In genomic region chr3:32238816-32239637, GRCh38 we compare ENCODE assay signal across 8 cellular contexts. TPM values are rescaled to one million over a fixed set of nuclear protein-coding genes. Genes with fewer than 3 reads are reported as not detected.
DNase-seq lines count a peak whose midpoint lies in the region; ATAC-seq, FAIRE-seq and TF ChIP-seq lines count a peak whose summit lies in the region.

No MANE protein-coding gene starts in this region.

- H3K4me1 ChIP-seq in body of pancreas (peaks cover 48% of the 10 kb centered on the region), iPS-18a (ENCODE audit: control insufficient read depth, low read depth, low read length) (peaks cover 10% of the 10 kb centered on the region), small intestine (ENCODE audit: control insufficient read depth in 2 of 2, insufficient read depth in 1 of 2, low read depth in 1 of 2, low read length in 1 of 2) (peaks cover 0 to 2% of the 10 kb centered on the region in 2 donors)

- ATAC-seq in HG03442 (IDR thresholded peaks at IDR 0.05; ENCODE audit: unreplicated experiment) (peak; percentile 34), body of pancreas (peak; percentile 68), GM18873 (IDR thresholded peaks at IDR 0.05; ENCODE audit: low FRiP score, unreplicated experiment) (no peak)

- FAIRE-seq in small intestine (lab: Jason Lieb, UNC): no peak

- no peak overlapping the region for H3K9ac ChIP-seq in iPS-18a (ENCODE audit: low read length)

- H3K36me3 ChIP-seq in body of pancreas (replicated peaks in 1 of 2; ENCODE audit: insufficient read depth in 1 of 2, low read depth in 2 of 2) (no peaks in the 10 kb centered on the region), iPS-18a (ENCODE audit: control insufficient read depth, low read depth, low read length) (no peaks in the 10 kb centered on the region), small intestine (ENCODE audit: control insufficient read depth in 2 of 2, insufficient read depth in 2 of 2, low read length in 2 of 2) (no peaks in the 10 kb centered on the region)

- TF ChIP-seq POLR2A in body of pancreas (IDR thresholded peaks at IDR 0.05): peak in 2 of 3 donors; percentile 61 to 67

- TF ChIP-seq CTCF in body of pancreas (IDR thresholded peaks at IDR 0.05): peak in 1 of 7 experiments; percentile 1

- H3K4me3 ChIP-seq in body of pancreas (peak overlapping the region; percentile 79 to 90), iPS-18a (ENCODE audit: low read length) (peak overlapping the region; percentile 76), small intestine (ENCODE audit: low read depth in 1 of 2, low read length in 2 of 2) (peak overlapping the region; percentile 58 to 87)

- DNase-seq in NCI-H146 (lab: John Stamatoyannopoulos, UW) (peak; percentile 58), NCI-H146 treated with DMSO at 0.1 percent for 48 hours (lab: John Stamatoyannopoulos, UW; ENCODE audit: unreplicated experiment) (no peak), SKM-1 (lab: John Stamatoyannopoulos, UW; ENCODE audit: unreplicated experiment) (peak; percentile 31), body of pancreas (peak; percentile 65 to 81 (median 72)), small intestine (peak; percentile 53)

- H3K27me3 ChIP-seq in body of pancreas (no peaks in the 10 kb centered on the region), iPS-18a (ENCODE audit: control insufficient read depth, insufficient read depth, low read length) (peaks cover 45% of the 10 kb centered on the region), small intestine (ENCODE audit: control insufficient read depth in 2 of 2, insufficient read depth in 2 of 2, low read length in 2 of 2) (no peaks in the 10 kb centered on the region)

- H3K9me3 ChIP-seq in body of pancreas: peaks cover 0 to 7% (median 3%) of the 10 kb centered on the region in 3 donors
- H3K9me3 ChIP-seq in iPS-18a (ENCODE audit: control insufficient read depth, low read depth, low read length): no peaks in the 10 kb centered on the region
- H3K9me3 ChIP-seq in small intestine (ENCODE audit: control insufficient read depth, low read depth): no peaks in the 10 kb centered on the region

- 0% methylated on average over 9 to 53 of the region's 56 CpGs for WGBS in body of pancreas, 2 donors
- 0 to 1% (median 0%) methylated on average over 35 to 56 of the region's 56 CpGs for WGBS in small intestine, 3 donors

- intact Hi-C loops in body of pancreas (cut with DNase I): no loop called here

- H3K27ac ChIP-seq in body of pancreas (peak overlapping the region; percentile 70 to 93 (median 90)), iPS-18a (ENCODE audit: low read length) (no peak overlapping the region), small intestine (ENCODE audit: low read depth in 1 of 2, low read length in 1 of 2) (peak overlapping the region; percentile 45 to 69)

RNA-seq across cellular contexts. Expression of gene CMTM8, which starts 0.5 kb away (rescaled TPM):
- 10 to 100 TPM; 22.7 to 31.4 TPM for total RNA-seq in body of pancreas
- polyA plus RNA-seq in small intestine: 10 to 100 TPM in 1 of 3 donors, 1 to 10 TPM in 2; 5.4 to 10.3 (median 5.7) TPM
